Comparison of ENCODE assay signal across 8 cellular contexts in the genomic region with DNA sequence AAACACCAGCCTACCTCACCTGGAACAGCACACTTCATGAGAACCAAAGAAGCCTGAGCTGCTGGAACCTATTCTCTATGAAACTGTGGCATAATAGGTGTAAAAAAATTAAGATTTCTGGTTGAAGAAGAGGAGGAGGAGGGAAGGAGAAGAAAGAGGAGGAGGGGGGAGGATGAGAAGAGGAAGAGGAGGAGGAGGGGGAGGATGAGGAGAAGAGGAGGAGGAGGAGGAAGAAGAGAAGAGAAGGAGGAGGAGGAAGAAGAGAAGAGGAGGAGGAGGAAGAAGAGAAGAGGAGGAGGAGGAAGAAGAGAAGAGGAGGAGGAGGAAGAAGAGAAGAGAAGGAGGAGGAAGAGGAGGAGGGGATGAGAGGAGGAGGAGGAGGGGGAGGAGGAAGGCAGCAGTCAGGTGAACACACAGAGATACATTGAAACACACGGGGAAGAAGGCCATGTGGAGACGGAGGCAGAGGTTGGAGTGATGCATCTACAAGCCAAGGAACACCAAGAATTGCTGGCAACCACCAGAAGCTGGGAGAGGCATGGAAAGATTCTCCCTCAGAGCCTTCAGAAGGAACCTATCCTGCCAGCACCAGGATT. TPM values are rescaled to one million over a fixed set of nuclear protein-coding genes. Genes with fewer than 3 reads are reported as not detected.
"Had no signal": no experiment of that assay in that cellular context is flagged by ENCODE, and none has a peak within 500 bp of the region (broad histone marks: within the 10 kb centered on the region; RNA-seq: fewer than 3 reads in every experiment).

No MANE protein-coding gene starts in this region.

- H2AFZ ChIP-seq: GM23338 had no signal

- H3K27ac Mint-ChIP-seq: GM23338, IgD-negative memory B cell had no signal

- H3K4me3 ChIP-seq: GM23338, HAP-1 had no signal

- H3K36me3 ChIP-seq: HAP-1 had no signal

- ATAC-seq: GM23338, HCT116 had no signal

- FAIRE-seq: HTR-8/SVneo had no signal

- H3K36me3 Mint-ChIP-seq: IgD-negative memory B cell had no signal

- H3K4me3 Mint-ChIP-seq: GM23338, IgD-negative memory B cell had no signal

- H3K4me1 ChIP-seq: HAP-1 had no signal

- H3K9me3 ChIP-seq: HAP-1 had no signal

- H3K4me2 ChIP-seq: GM23338 had no signal

- DNase-seq: H7, KG1 had no signal

RNA-seq across cellular contexts. Expression of gene ACTA1, which starts 8.2 kb away (rescaled TPM):
- total RNA-seq: H4 had no signal
- polyA plus RNA-seq: IgD-negative memory B cell had no signal
